In the genomic region with DNA sequence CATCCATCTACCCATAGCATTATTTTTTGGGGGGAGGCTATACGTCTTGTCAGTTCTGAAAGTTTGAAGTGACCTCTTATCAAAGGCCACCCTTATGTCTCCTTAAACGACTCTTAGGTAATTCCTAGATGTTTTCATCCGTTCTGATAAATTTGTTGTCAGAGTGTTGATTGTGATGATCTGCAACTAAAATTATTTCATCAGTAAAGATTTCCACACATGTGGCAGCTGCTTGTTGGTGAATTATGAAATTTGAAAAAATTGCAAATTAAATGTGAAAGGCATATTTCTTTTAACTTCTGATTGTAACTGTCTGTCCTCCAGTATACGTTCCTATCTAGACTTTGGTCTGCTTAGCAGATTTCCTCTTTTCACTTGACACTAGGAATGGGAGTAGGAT, we compare ENCODE assay signal across 8 cellular contexts. TPM values are rescaled to one million over a fixed set of nuclear protein-coding genes. Genes with fewer than 3 reads are reported as not detected.
DNase-seq lines count a peak whose midpoint lies in the region; ATAC-seq and TF ChIP-seq lines count a peak whose summit lies in the region.

No MANE protein-coding gene starts in this region.

- H3K27ac ChIP-seq in stomach, result peak overlapping the region in 4 of 5 donors; percentile 93 to 98 (median 97)

- H3K27me3 ChIP-seq in iPS-15b (ENCODE audit: control insufficient read depth, insufficient read depth, low read length) (no peaks in the 10 kb centered on the region), stomach (no peaks in the 10 kb centered on the region)

- peaks cover 2% of the 10 kb centered on the region for H3K27me3 Mint-ChIP-seq in activated CD4-positive, alpha-beta T cell treated with anti-CD3 and anti-CD28 coated beads, Interleukin-2, amount 10 ng/mL, durations not matched to agents 24 days and 14 days
- H3K27me3 Mint-ChIP-seq in activated B cell treated with CpG ODN at 0.5 μM for 24 hours, result no peaks in the 10 kb centered on the region

- peak overlapping the region; percentile 99 for H3K27ac Mint-ChIP-seq in activated CD4-positive, alpha-beta T cell treated with anti-CD3 and anti-CD28 coated beads, Interleukin-2, amount 10 ng/mL, durations not matched to agents 24 days and 14 days
- peak overlapping the region; percentile 65 for H3K27ac Mint-ChIP-seq in activated B cell treated with CpG ODN at 0.5 μM for 24 hours

- H3K4me3 ChIP-seq in iPS-15b (ENCODE audit: low read depth, low read length), result peak overlapping the region; percentile 63
- H3K4me3 ChIP-seq in stomach, result peak overlapping the region; percentile 78 to 98 (median 88)

- peaks cover 17% of the 10 kb centered on the region for H3K36me3 Mint-ChIP-seq in activated CD4-positive, alpha-beta T cell treated with anti-CD3 and anti-CD28 coated beads, Interleukin-2, amount 10 ng/mL, durations not matched to agents 24 days and 14 days (ENCODE audit: low read depth)
- peaks cover 13% of the 10 kb centered on the region for H3K36me3 Mint-ChIP-seq in activated B cell treated with CpG ODN at 0.5 μM for 24 hours (ENCODE audit: low read depth)

- H3K9me3 ChIP-seq in iPS-15b (ENCODE audit: control insufficient read depth, insufficient read depth, low read length), result no peaks in the 10 kb centered on the region
- no peaks in the 10 kb centered on the region for H3K9me3 ChIP-seq in stomach

- TF ChIP-seq CTCF in activated B cell treated with CpG ODN at 0.5 μM for 24 hours (IDR thresholded peaks at IDR 0.05) (no peak), stomach (IDR thresholded peaks at IDR 0.05) (no peak)

- no peak overlapping the region for H3K9ac ChIP-seq in iPS-15b (ENCODE audit: low read depth, low read length)

- H3K9me3 Mint-ChIP-seq in activated CD4-positive, alpha-beta T cell treated with anti-CD3 and anti-CD28 coated beads, Interleukin-2, amount 10 ng/mL, durations not matched to agents 24 days and 14 days, result no peaks in the 10 kb centered on the region
- H3K9me3 Mint-ChIP-seq in activated B cell treated with CpG ODN at 0.5 μM for 24 hours, result no peaks in the 10 kb centered on the region

- intact Hi-C loops in activated CD4-positive, alpha-beta T cell treated with anti-CD3 and anti-CD28 coated beads, Interleukin-2, amount 10 ng/mL, durations not matched to agents 24 days and 14 days (cut with micrococcal nuclease), result loop anchor here (5.0 kb wide), 2 partner anchors 40 to 1305 kb away; a partner anchor contains a TSS
- intact Hi-C loops in activated B cell treated with CpG ODN at 0.5 μM for 24 hours (cut with micrococcal nuclease), result no loop called here
- intact Hi-C loops in stomach (cut with DNase I; ENCODE audit: low total_unique reads), result no loop called here

- CTCF ChIA-PET in activated B cell treated with CpG ODN at 0.5 μM for 24 hours (lab: Charles Lee), result interaction anchor here (0.9 to 2.1 kb wide), 3 partner anchors 58 to 99 kb away, joined by 5 to 6 read pairs (median 6); no protein-coding TSS in a partner anchor

- no peak for TF ChIP-seq EP300 in stomach (IDR thresholded peaks at IDR 0.05)

- H3K36me3 ChIP-seq in iPS-15b (ENCODE audit: control insufficient read depth, insufficient read depth, low read length) (no peaks in the 10 kb centered on the region), stomach (peaks cover 0 to 4% (median 0%) of the 10 kb centered on the region in 4 donors)

- peaks cover 6% of the 10 kb centered on the region for H3K4me1 ChIP-seq in iPS-15b (ENCODE audit: control insufficient read depth, insufficient read depth, low read length)
- H3K4me1 ChIP-seq in stomach, result peaks cover 15 to 66% (median 40%) of the 10 kb centered on the region in 4 donors

- POLR2A ChIA-PET in activated B cell treated with CpG ODN at 0.5 μM for 24 hours (lab: Charles Lee), result interaction anchor here (0.5 to 4.0 kb wide), 3 partner anchors 30 to 742 kb away, joined by 3 to 29 read pairs (median 5); a partner anchor contains a TSS

- peaks cover 39% of the 10 kb centered on the region for H3K4me1 Mint-ChIP-seq in activated CD4-positive, alpha-beta T cell treated with anti-CD3 and anti-CD28 coated beads, Interleukin-2, amount 10 ng/mL, durations not matched to agents 24 days and 14 days
- H3K4me1 Mint-ChIP-seq in activated B cell treated with CpG ODN at 0.5 μM for 24 hours, result peaks cover 53% of the 10 kb centered on the region

- no peak for TF ChIP-seq POLR2A in stomach (IDR thresholded peaks at IDR 0.05)

- no peak for DNase-seq in activated CD4-positive, alpha-beta T cell treated with anti-CD3 and anti-CD28 coated beads, Interleukin-2, amount 10 ng/mL, durations not matched to agents 24 days and 14 days
- DNase-seq in activated CD4-positive, alpha-beta T cell treated with anti-CD3 and anti-CD28 coated beads for 4 hours, result no peak
- DNase-seq in activated B cell treated with CpG ODN at 0.5 μM for 24 hours (no peak), stomach (no peak), NCI-H2081 (lab: John Stamatoyannopoulos, UW) (no peak), NCI-H1105 (lab: John Stamatoyannopoulos, UW) (no peak)
- no peak for DNase-seq in central memory CD4-positive, alpha-beta T cell

- ATAC-seq in activated B cell treated with CpG ODN at 0.5 μM for 24 hours (ENCODE audit: low read depth), result no peak

- WGBS in stomach, 5 donors, result 17 to 25% (median 20%) methylated on average over 4 of the region's 4 CpGs

- H3K4me3 Mint-ChIP-seq in activated CD4-positive, alpha-beta T cell treated with anti-CD3 and anti-CD28 coated beads, Interleukin-2, amount 10 ng/mL, durations not matched to agents 24 days and 14 days, result peak overlapping the region; percentile 88
- peak overlapping the region; percentile 88 for H3K4me3 Mint-ChIP-seq in activated B cell treated with CpG ODN at 0.5 μM for 24 hours

RNA-seq across cellular contexts. Expression of a gene that starts 1.4 kb away (rescaled TPM):
- total RNA-seq in activated CD4-positive, alpha-beta T cell treated with anti-CD3 and anti-CD28 coated beads, Interleukin-2, amount 10 ng/mL, durations not matched to agents 24 days and 14 days, result 68.7 and 71.2 TPM in 2 replicates
- total RNA-seq in activated B cell treated with CpG ODN at 0.5 μM for 24 hours (43.0 and 43.1 TPM in 2 replicates), stomach (100 to 1,000 TPM in 1 of 5 donors, 10 to 100 TPM in 3, 1 to 10 TPM in 1; 2.9 to 185 (median 29.5) TPM)
- 10 to 100 TPM; 22.4 to 41.4 (median 24.4) TPM for polyA plus RNA-seq in stomach
